ENCODE assay signal across 22 cellular contexts in the genomic region with DNA sequence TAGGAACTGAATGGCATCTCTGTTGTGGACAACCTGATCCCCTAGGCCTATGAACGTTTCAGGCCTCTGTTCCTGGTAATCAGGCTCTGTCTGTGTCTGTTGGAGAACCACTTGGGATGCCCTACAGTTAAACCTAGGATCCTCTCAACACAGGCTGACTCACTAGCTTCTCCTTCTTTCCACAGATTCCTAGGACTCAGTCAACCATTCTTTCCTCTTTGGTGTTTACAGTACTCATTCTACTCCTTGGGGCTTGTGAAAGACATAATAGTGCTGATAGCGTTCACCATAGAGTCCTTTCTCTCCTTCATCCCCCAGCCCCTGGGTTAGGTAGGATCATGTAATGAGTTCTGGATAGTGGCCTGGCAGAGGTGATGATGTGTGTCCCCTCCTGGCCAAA.
A peak's percentile ranks its signal among the peaks of the same experiment; 100 is the strongest.
DNase-seq lines count a peak whose midpoint lies in the region; FAIRE-seq and TF ChIP-seq lines count a peak whose summit lies in the region.
"Had no signal": no experiment of that assay in that cellular context is flagged by ENCODE, and none has a peak within 500 bp of the region (broad histone marks: within the 10 kb centered on the region; RNA-seq: fewer than 3 reads in every experiment).

No MANE protein-coding gene starts in this region.

- H3K9ac ChIP-seq in H9 (ENCODE audit: extremely low read depth, insufficient read length, low read length): no peak overlapping the region
- H3K9ac ChIP-seq: KMS-11 had no signal

- no peaks in the 10 kb centered on the region for H3K9me3 Mint-ChIP-seq in H9
- H3K9me3 Mint-ChIP-seq: GM23338, IgD-negative memory B cell had no signal

- H3K9me3 ChIP-seq in H9 (ENCODE audit: control insufficient read depth, low read depth, low read length): no peaks in the 10 kb centered on the region
- H3K9me3 ChIP-seq in thyroid gland: no peaks in the 10 kb centered on the region
- H3K9me3 ChIP-seq: BE2C, HAP-1 had no signal

- H3K27me3 ChIP-seq in H9 (ENCODE audit: insufficient read depth, low read length): no peaks in the 10 kb centered on the region
- no peaks in the 10 kb centered on the region for H3K27me3 ChIP-seq in thyroid gland
- H3K27me3 ChIP-seq: BE2C had no signal

- H3K79me2 ChIP-seq in H9 (ENCODE audit: insufficient read depth, low read length): no peaks in the 10 kb centered on the region

- peaks cover 15 to 24% of the 10 kb centered on the region in 2 experiments for H3K4me1 Mint-ChIP-seq in H9
- H3K4me1 Mint-ChIP-seq: CD14-positive monocyte; CD8-positive, alpha-beta memory T cell; IgD-negative memory B cell had no signal

- FAIRE-seq in RCC 7860 (lab: Jason Lieb, UNC) (peak; percentile 93), urothelium cell line (lab: Jason Lieb, UNC) (peak; percentile 32)
- FAIRE-seq: GM18507 had no signal

- no peak overlapping the region for H2BK12ac ChIP-seq in H9 (ENCODE audit: insufficient read length, low read depth, low read length)

- H3K79me1 ChIP-seq in H9 (ENCODE audit: insufficient read depth, low read depth, low read length, poor library complexity, severe bottlenecking): no peaks in the 10 kb centered on the region

- H2AFZ ChIP-seq in H9 (ENCODE audit: low read length): no peak overlapping the region
- H2AFZ ChIP-seq: GM23338 had no signal

- TF ChIP-seq POLR2A in thyroid gland (IDR thresholded peaks at IDR 0.05): no peak

- no peak overlapping the region for H2BK20ac ChIP-seq in H9 (ENCODE audit: low read depth, low read length, poor library complexity, severe bottlenecking)

- H3K4me3 ChIP-seq in thyroid gland (replicated peaks in 1 of 3): no peak overlapping the region
- H3K4me3 ChIP-seq: GM23338, HAP-1 had no signal

- H3K4me2 ChIP-seq in H9 (ENCODE audit: insufficient read depth, insufficient read length, low read length): no peak overlapping the region
- H3K4me2 ChIP-seq: GM23338, KMS-11 had no signal

- H3K23me2 ChIP-seq in H9 (ENCODE audit: insufficient read length, low read depth, low read length, poor library complexity, severe bottlenecking): no peaks in the 10 kb centered on the region

- TF ChIP-seq CTCF in H9 (conservative IDR thresholded peaks at IDR 0.05) (no peak), thyroid gland (IDR thresholded peaks at IDR 0.05) (no peak)

- no peak overlapping the region for H3K23ac ChIP-seq in H9 (ENCODE audit: insufficient read length, low read depth, low read length)

- H3K4me1 ChIP-seq in H9 (ENCODE audit: insufficient read depth, low read length) (no peaks in the 10 kb centered on the region; the same call in 1 of the 2 replicates), thyroid gland (no peaks in the 10 kb centered on the region)
- H3K4me1 ChIP-seq: BE2C had no signal

- H2BK120ac ChIP-seq in H9 (ENCODE audit: low read depth, low read length, poor library complexity, severe bottlenecking): no peak overlapping the region

- H3K4ac ChIP-seq in H9 (ENCODE audit: low read depth, low read length): no peak overlapping the region

- H3K27ac Mint-ChIP-seq in H9: no peak overlapping the region
- H3K27ac Mint-ChIP-seq: CD14-positive monocyte; CD8-positive, alpha-beta memory T cell; GM23338; HFFc6; IgD-negative memory B cell had no signal

- no peak overlapping the region for H4K91ac ChIP-seq in H9 (ENCODE audit: insufficient read length, low read depth, low read length)

- H3K27ac ChIP-seq in H9 (ENCODE audit: insufficient read length, low read depth, low read length): no peak overlapping the region
- no peak overlapping the region for H3K27ac ChIP-seq in thyroid gland
- H3K27ac ChIP-seq: KMS-11 had no signal

- H3K27me3 Mint-ChIP-seq in H9 (ENCODE audit: low read depth): no peaks in the 10 kb centered on the region
- H3K27me3 Mint-ChIP-seq: IgD-negative memory B cell had no signal

- H3K4me3 Mint-ChIP-seq in H9: no peak overlapping the region
- H3K4me3 Mint-ChIP-seq: CD14-positive monocyte; CD8-positive, alpha-beta memory T cell; GM23338; HFFc6; IgD-negative memory B cell had no signal

- H3K56ac ChIP-seq in H9 (ENCODE audit: insufficient read length, low read depth, low read length): no peak overlapping the region

- no peaks in the 10 kb centered on the region for H3K36me3 Mint-ChIP-seq in H9 (ENCODE audit: insufficient read depth in 1 of 3, low read depth in 3 of 3)
- H3K36me3 Mint-ChIP-seq: CD14-positive monocyte; CD8-positive, alpha-beta memory T cell; IgD-negative memory B cell had no signal

- H4K5ac ChIP-seq in H9 (ENCODE audit: insufficient read length, low read depth, low read length): no peak overlapping the region

- DNase-seq in RCC 7860 (ENCODE audit: low spot score) (peak; percentile 90), fibroblast of peridontal ligament (ENCODE audit: extremely low read depth) (peak; percentile 6), left kidney (ENCODE audit: low read depth, low spot score) (peak; percentile 2), urothelium cell line (ENCODE audit: low spot score) (no peak), H9 (no peak), thyroid gland (no peak), nucleus accumbens (lab: John Stamatoyannopoulos, UW) (no peak)
- DNase-seq: BE2C; Calu3; CD8-positive, alpha-beta memory T cell; HFFc6; NCI-H1048; NCI-H1417; NCI-H1694; NCI-H2029 treated with DMSO at 0.1 percent for 48 hours; NCI-H526 treated with DMSO at 0.1 percent for 48 hours had no signal

- no peak overlapping the region for H2BK5ac ChIP-seq in H9 (ENCODE audit: insufficient read length, low read length)

- no peak overlapping the region for H3K14ac ChIP-seq in H9 (ENCODE audit: insufficient read depth, low read length)

- no peaks in the 10 kb centered on the region for H4K20me1 ChIP-seq in H9 (ENCODE audit: control insufficient read depth, insufficient read depth, insufficient read length)

- no CpG with 5 or more reads among the region's 2 CpGs for WGBS in H9 (ENCODE audit: extremely low coverage, insufficient read length, low lambda C conversion rate)
- WGBS in thyroid gland, 2 donors: 22 to 28% methylated on average over 2 of the region's 2 CpGs

- H4K8ac ChIP-seq in H9 (replicated peaks; ENCODE audit: insufficient read length, low read depth, low read length): no peak overlapping the region

- no peaks in the 10 kb centered on the region for H3K36me3 ChIP-seq in thyroid gland
- H3K36me3 ChIP-seq: BE2C, HAP-1 had no signal

- intact Hi-C loops in thyroid gland (cut with DNase I): no loop called here

- H3K18ac ChIP-seq in H9 (ENCODE audit: insufficient read length, low read depth, low read length): no peak overlapping the region

- no peak overlapping the region for H2AK5ac ChIP-seq in H9 (ENCODE audit: insufficient read length, low read length)

- H3T11ph ChIP-seq in H9 (ENCODE audit: low read length): no peak overlapping the region

- H2BK15ac ChIP-seq in H9 (ENCODE audit: low read depth, low read length): no peak overlapping the region

Comparison
In these comparisons a context has a peak if more than half of its experiments do, and no peak if none do; other contexts are left out.
1. DNase-seq: peak in RCC 7860 (single experiment), fibroblast of peridontal ligament (single experiment) and left kidney (single experiment); none in urothelium cell line (single experiment), H9 (single experiment), thyroid gland (0 of 2) and nucleus accumbens (0 of 56).